14 cellular contexts compared by ENCODE assay signal in genomic region chrX:136143714-136144113, GRCh38. TPM values are rescaled to one million over a fixed set of nuclear protein-coding genes. Genes with fewer than 3 reads are reported as not detected.
DNase-seq lines count a peak whose midpoint lies in the region; ATAC-seq and TF ChIP-seq lines count a peak whose summit lies in the region.
"Had no signal": no experiment of that assay in that cellular context is flagged by ENCODE, and none has a peak within 500 bp of the region (broad histone marks: within the 10 kb centered on the region; RNA-seq: fewer than 3 reads in every experiment).

No MANE protein-coding gene starts in this region.

- H4K20me1 ChIP-seq in DND-41 (ENCODE audit: insufficient read depth, low read length): no peaks in the 10 kb centered on the region

- no peaks in the 10 kb centered on the region for H3K27me3 ChIP-seq in DND-41 (ENCODE audit: insufficient read depth, low read length, poor library complexity)

- H3K27ac ChIP-seq in DND-41 (ENCODE audit: low read length): no peak overlapping the region
- H3K27ac ChIP-seq: C4-2B, SK-N-MC had no signal

- no peaks in the 10 kb centered on the region for H3K27me3 Mint-ChIP-seq in activated CD4-positive, alpha-beta memory T cell treated with anti-CD3 and anti-CD28 coated beads, Interleukin-2, amount 10 ng/mL, durations not matched to agents 7 days and 5 days
- H3K27me3 Mint-ChIP-seq in naive thymus-derived CD8-positive, alpha-beta T cell: peaks cover 0 to 2% (median 0%) of the 10 kb centered on the region in 5 donors

- H3K4me3 ChIP-seq in DND-41 (ENCODE audit: low read depth in 1 of 2, low read length in 2 of 2): no peak overlapping the region
- H3K4me3 ChIP-seq: SK-N-MC had no signal

- ATAC-seq in DND-41 (ENCODE audit: insufficient read depth, low read depth): peak; percentile 53; the same call in 2 of the 3 replicates
- peak in 1 of 2 donors; percentile 44 for ATAC-seq in naive thymus-derived CD8-positive, alpha-beta T cell
- ATAC-seq in HG02642 (IDR thresholded peaks at IDR 0.05; ENCODE audit: poor library complexity, unreplicated experiment): no peak
- ATAC-seq: activated CD4-positive, CD25-positive, alpha-beta regulatory T cell treated with anti-CD3 and anti-CD28 coated beads, Interleukin-2, amount 50 U/mL, for 24 hours had no signal

- H3K36me3 ChIP-seq in DND-41 (ENCODE audit: insufficient read depth, low read length): no peaks in the 10 kb centered on the region

- CTCF ChIA-PET in activated CD4-positive, alpha-beta memory T cell treated with anti-CD3 and anti-CD28 coated beads, Interleukin-2, amount 10 ng/mL, durations not matched to agents 7 days and 5 days (lab: Charles Lee): no interaction called here

- H3K9me3 Mint-ChIP-seq in activated CD4-positive, alpha-beta memory T cell treated with anti-CD3 and anti-CD28 coated beads, Interleukin-2, amount 10 ng/mL, durations not matched to agents 7 days and 5 days: no peaks in the 10 kb centered on the region
- H3K9me3 Mint-ChIP-seq in naive thymus-derived CD8-positive, alpha-beta T cell: no peaks in the 10 kb centered on the region

- TF ChIP-seq CTCF in DND-41 (IDR thresholded peaks at IDR 0.05; ENCODE audit: borderline replicate concordance, extremely low read depth, low read length, poor library complexity, severe bottlenecking): no peak

- no peak overlapping the region for H3K9ac ChIP-seq in DND-41 (ENCODE audit: low read depth, low read length)

- POLR2A ChIA-PET in activated CD4-positive, alpha-beta memory T cell treated with anti-CD3 and anti-CD28 coated beads, Interleukin-2, amount 10 ng/mL, durations not matched to agents 7 days and 5 days (lab: Charles Lee): no interaction called here
- POLR2A ChIA-PET in naive thymus-derived CD8-positive, alpha-beta T cell (lab: Charles Lee): interaction anchor here (0.5 kb wide), 1 partner anchor 35 kb away, joined by 3 read pairs; no protein-coding TSS in a partner anchor

- no peaks in the 10 kb centered on the region for H3K36me3 Mint-ChIP-seq in activated CD4-positive, alpha-beta memory T cell treated with anti-CD3 and anti-CD28 coated beads, Interleukin-2, amount 10 ng/mL, durations not matched to agents 7 days and 5 days (ENCODE audit: low read depth)
- H3K36me3 Mint-ChIP-seq in naive thymus-derived CD8-positive, alpha-beta T cell: peaks cover 0 to 2% (median 0%) of the 10 kb centered on the region in 3 donors

- 0 out of 2 replicates have a peak overlapping the region, but pooled peaks have one; percentile 19 for H3K4me2 ChIP-seq in DND-41 (ENCODE audit: insufficient read depth, low read length)

- no peaks in the 10 kb centered on the region for H3K9me3 ChIP-seq in DND-41 (ENCODE audit: insufficient read depth, low read length, severe bottlenecking)

- H3K4me3 Mint-ChIP-seq in activated CD4-positive, alpha-beta memory T cell treated with anti-CD3 and anti-CD28 coated beads, Interleukin-2, amount 10 ng/mL, durations not matched to agents 7 days and 5 days: peak overlapping the region; percentile 49
- H3K4me3 Mint-ChIP-seq in naive thymus-derived CD8-positive, alpha-beta T cell: peak overlapping the region; percentile 37 to 78 (median 70)

- peak overlapping the region; percentile 31 for H3K27ac Mint-ChIP-seq in activated CD4-positive, alpha-beta memory T cell treated with anti-CD3 and anti-CD28 coated beads, Interleukin-2, amount 10 ng/mL, durations not matched to agents 7 days and 5 days
- peak overlapping the region in 9 of 10 donors; percentile 6 to 93 (median 77) for H3K27ac Mint-ChIP-seq in naive thymus-derived CD8-positive, alpha-beta T cell

- peaks cover 36% of the 10 kb centered on the region for H3K4me1 Mint-ChIP-seq in activated CD4-positive, alpha-beta memory T cell treated with anti-CD3 and anti-CD28 coated beads, Interleukin-2, amount 10 ng/mL, durations not matched to agents 7 days and 5 days
- peaks cover 13 to 35% (median 25%) of the 10 kb centered on the region in 4 donors for H3K4me1 Mint-ChIP-seq in naive thymus-derived CD8-positive, alpha-beta T cell

- H3K79me2 ChIP-seq in DND-41 (ENCODE audit: insufficient read depth, low read length): no peaks in the 10 kb centered on the region

- H3K4me1 ChIP-seq in DND-41 (ENCODE audit: insufficient read depth, low read length): peaks cover 25% of the 10 kb centered on the region

- H2AFZ ChIP-seq in DND-41 (ENCODE audit: low read depth, low read length): no peak overlapping the region

- peak; percentile 43 for DNase-seq in CD1c-positive myeloid dendritic cell (ENCODE audit: extremely low spot score)
- peak; percentile 23 for DNase-seq in DND-41
- DNase-seq in activated CD4-positive, alpha-beta memory T cell treated with anti-CD3 and anti-CD28 coated beads, Interleukin-2, amount 10 ng/mL, durations not matched to agents 7 days and 5 days: no peak
- peak in 2 of 10 donors; percentile 16 to 20 for DNase-seq in naive thymus-derived CD8-positive, alpha-beta T cell
- no peak for DNase-seq in NCI-H510A (lab: John Stamatoyannopoulos, UW)
- DNase-seq in medulla oblongata (ENCODE audit: extremely low spot score): no peak
- DNase-seq: activated gamma-delta T cell treated with Interleukin-2 at 50 U/mL for 16 hours; caudate nucleus; MV-4-11; stimulated activated CD4-positive, alpha-beta T cell treated with anti-CD3 and anti-CD28 coated beads, Interleukin-2, amount 100 ng/mL, for 48 hours had no signal

RNA-seq across cellular contexts. Expression of gene FHL1, which starts 3.6 kb away (rescaled TPM):
- 10 to 100 TPM; 25.5 to 31.0 TPM for total RNA-seq in activated CD4-positive, alpha-beta memory T cell treated with anti-CD3 and anti-CD28 coated beads, Interleukin-2, amount 10 ng/mL, durations not matched to agents 7 days and 5 days
- 10 to 100 TPM; 10.8 to 12.8 TPM for total RNA-seq in naive thymus-derived CD8-positive, alpha-beta T cell
- 10 to 100 TPM; 14.9 to 16.6 (median 16.5) TPM for polyA plus RNA-seq in naive thymus-derived CD8-positive, alpha-beta T cell

Comparison
In these comparisons a context has a peak if more than half of its experiments do, and no peak if none do; other contexts are left out.
1. DNase-seq: peak in CD1c-positive myeloid dendritic cell (single experiment) and DND-41 (single experiment); none in activated CD4-positive, alpha-beta memory T cell treated with anti-CD3 and anti-CD28 coated beads, Interleukin-2, amount 10 ng/mL, durations not matched to agents 7 days and 5 days (single experiment), NCI-H510A (single experiment) and medulla oblongata (single experiment).